1 cellular context compared by ENCODE assay signal in genomic region chr6:31736768-31737314, GRCh38.
A peak's percentile ranks its signal among the peaks of the same experiment; 100 is the strongest.
TF ChIP-seq lines count a peak whose summit lies in the region.

No MANE protein-coding gene starts in this region.

TF ChIP-seq in HepG2, 621 proteins besides CTCF, POLR2A, EP300 and RAD21 (continued from another document):
- TF ChIP-seq JUND (CRISPR knock-in tag; IDR thresholded peaks at IDR 0.05): no peak; the same call in 1 of the 2 replicates
- peak; percentile 34; the same call in 1 of the 2 replicates for TF ChIP-seq ZNF12 (CRISPR knock-in tag; IDR thresholded peaks at IDR 0.05)
- no peak for TF ChIP-seq MED8 (CRISPR knock-in tag; IDR thresholded peaks at IDR 0.05; ENCODE audit: insufficient replicate concordance)
- no peak for TF ChIP-seq ZNF225 (CRISPR knock-in tag; IDR thresholded peaks at IDR 0.05)
- TF ChIP-seq ZSCAN30 (CRISPR knock-in tag; IDR thresholded peaks at IDR 0.05): no peak
- no peak for TF ChIP-seq MAFG (CRISPR knock-in tag; IDR thresholded peaks at IDR 0.05)
- peak; percentile 73 for TF ChIP-seq ZNF879 (CRISPR knock-in tag; IDR thresholded peaks at IDR 0.05)
- no peak for TF ChIP-seq WIZ (CRISPR knock-in tag; IDR thresholded peaks at IDR 0.05)
- no peak for TF ChIP-seq CBX2 (IDR thresholded peaks at IDR 0.05; ENCODE audit: low read depth, low read length)
- TF ChIP-seq CBX2 (CRISPR knock-in tag; IDR thresholded peaks at IDR 0.05; ENCODE audit: low read depth): 0 out of 2 replicates have a peak, but pooled peaks have one; percentile 10
- TF ChIP-seq CREB1 (IDR thresholded peaks at IDR 0.05): no peak
- peak; percentile 4; the same call in 1 of the 2 replicates for TF ChIP-seq CREB1 (CRISPR knock-in tag; IDR thresholded peaks at IDR 0.05)
- no peak for TF ChIP-seq NFIC (IDR thresholded peaks at IDR 0.05; ENCODE audit: low read length)
- TF ChIP-seq ASH2L (IDR thresholded peaks at IDR 0.05; ENCODE audit: insufficient read length, low read depth, low read length): peak; percentile 20
- no peak for TF ChIP-seq DPF2 (CRISPR knock-in tag; IDR thresholded peaks at IDR 0.05; ENCODE audit: borderline replicate concordance, low read depth)
- TF ChIP-seq GMEB2 (CRISPR knock-in tag; IDR thresholded peaks at IDR 0.05; ENCODE audit: low read depth): 0 out of 2 replicates have a peak, but pooled peaks have one; percentile 15
- TF ChIP-seq FLYWCH1 (CRISPR knock-in tag; IDR thresholded peaks at IDR 0.05): no peak
- TF ChIP-seq ZBTB39 (CRISPR knock-in tag; IDR thresholded peaks at IDR 0.05): no peak
- no peak; the same call in 1 of the 2 replicates for TF ChIP-seq ERF (CRISPR knock-in tag; IDR thresholded peaks at IDR 0.05)
- TF ChIP-seq REPIN1 (CRISPR knock-in tag; IDR thresholded peaks at IDR 0.05; ENCODE audit: borderline replicate concordance, low read depth): no peak
- TF ChIP-seq ZNF510 (CRISPR knock-in tag; IDR thresholded peaks at IDR 0.05; ENCODE audit: low read depth): no peak
- TF ChIP-seq THAP7 (CRISPR knock-in tag; IDR thresholded peaks at IDR 0.05): peak; percentile 39; the same call in 1 of the 2 replicates
- no peak for TF ChIP-seq POGZ (CRISPR knock-in tag; IDR thresholded peaks at IDR 0.05)
- TF ChIP-seq MBNL3 (CRISPR knock-in tag; conservative IDR thresholded peaks at IDR 0.05): no peak
- no peak for TF ChIP-seq KDM3A (CRISPR knock-in tag; IDR thresholded peaks at IDR 0.05; ENCODE audit: low read depth)
- 0 out of 2 replicates have a peak, but pooled peaks have one; percentile 19 for TF ChIP-seq HIC2 (CRISPR knock-in tag; IDR thresholded peaks at IDR 0.05; ENCODE audit: low read depth)
- no peak for TF ChIP-seq SAP130 (CRISPR knock-in tag; IDR thresholded peaks at IDR 0.05; ENCODE audit: low read depth)
- TF ChIP-seq TERF1 (CRISPR knock-in tag; IDR thresholded peaks at IDR 0.05): 0 out of 2 replicates have a peak, but pooled peaks have one; percentile 24
- no peak for TF ChIP-seq ZNF296 (CRISPR knock-in tag; conservative IDR thresholded peaks at IDR 0.05)
- no peak for TF ChIP-seq ZNF280B (CRISPR knock-in tag; IDR thresholded peaks at IDR 0.05; ENCODE audit: borderline replicate concordance)
- 0 out of 2 replicates have a peak, but pooled peaks have one; percentile 8 for TF ChIP-seq STAT5B (CRISPR knock-in tag; IDR thresholded peaks at IDR 0.05)
- TF ChIP-seq NPAS2 (CRISPR knock-in tag; IDR thresholded peaks at IDR 0.05; ENCODE audit: borderline replicate concordance): no peak
- no peak for TF ChIP-seq MIER3 (CRISPR knock-in tag; IDR thresholded peaks at IDR 0.05; ENCODE audit: borderline replicate concordance)
- TF ChIP-seq ZNF557 (CRISPR knock-in tag; IDR thresholded peaks at IDR 0.05): no peak
- no peak for TF ChIP-seq SP2 (CRISPR knock-in tag; IDR thresholded peaks at IDR 0.05)
